In the genomic region with DNA sequence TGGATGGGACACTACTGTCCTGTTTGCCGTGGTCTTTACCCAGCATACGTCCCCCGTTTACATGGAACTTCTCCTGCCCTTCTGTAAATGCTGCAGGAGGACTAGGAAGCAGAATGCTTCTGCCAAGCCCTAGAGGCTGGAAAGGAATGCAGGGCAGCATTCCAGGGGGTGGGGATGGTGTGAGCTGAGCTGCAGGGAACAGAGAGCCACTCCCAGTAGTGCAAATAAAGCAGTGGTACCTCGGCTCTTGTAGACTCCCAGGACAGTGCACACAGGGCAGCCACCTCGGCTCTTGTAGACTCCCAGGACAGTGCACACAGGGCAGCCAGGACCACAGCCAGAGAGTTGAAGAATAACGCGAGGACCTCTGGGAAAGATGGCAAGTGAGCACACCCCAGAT, we compare ENCODE assay signal across 8 cellular contexts. TPM values are rescaled to one million over a fixed set of nuclear protein-coding genes. Genes with fewer than 3 reads are reported as not detected.
A peak's percentile ranks its signal among the peaks of the same experiment; 100 is the strongest.
DNase-seq lines count a peak whose midpoint lies in the region; ATAC-seq and TF ChIP-seq lines count a peak whose summit lies in the region.

No MANE protein-coding gene starts in this region.

- no peaks in the 10 kb centered on the region for H3K9me3 ChIP-seq in Panc1 (ENCODE audit: control insufficient read depth, insufficient read depth, low read depth, low read length)

- intact Hi-C loops in Panc1 (cut with micrococcal nuclease; ENCODE audit: unreplicated experiment) = no loop called here

- H3K36me3 ChIP-seq in BJ (ENCODE audit: control insufficient read depth, insufficient read depth, low read length) = peaks cover 4% of the 10 kb centered on the region; the same call in 1 of the 2 replicates
- H3K36me3 ChIP-seq in Panc1 (ENCODE audit: control insufficient read depth, insufficient read depth, low read length) = no peaks in the 10 kb centered on the region

- H3K4me1 Mint-ChIP-seq in nephron = peaks cover 43% of the 10 kb centered on the region

- POLR2A ChIA-PET in BJ (lab: Charles Lee) (no interaction called here), Panc1 (lab: Charles Lee) (no interaction called here)

- DNase-seq in BJ (ENCODE audit: low read depth) (peak; percentile 44), Panc1 (ENCODE audit: low read depth, low spot score) (no peak), fibroblast of pulmonary artery (ENCODE audit: low read depth) (peak; percentile 72), retina (no peak)
- no peak for DNase-seq in activated CD4-positive, alpha-beta T cell treated with anti-CD3 and anti-CD28 coated beads for 4 hours

- peak overlapping the region; percentile 84 to 90 (median 86) for H3K27ac Mint-ChIP-seq in nephron

- H3K36me3 Mint-ChIP-seq in nephron (ENCODE audit: low read depth) = peaks cover 9% of the 10 kb centered on the region

- ATAC-seq in Panc1 = peak; percentile 87
- no peak for ATAC-seq in HG02885 (IDR thresholded peaks at IDR 0.05; ENCODE audit: poor library complexity, unreplicated experiment)
- ATAC-seq in HG03457 (IDR thresholded peaks at IDR 0.05; ENCODE audit: unreplicated experiment) = no peak

- peaks cover 3% of the 10 kb centered on the region for H3K27me3 Mint-ChIP-seq in nephron (ENCODE audit: low read depth)

- no peaks in the 10 kb centered on the region for H3K27me3 ChIP-seq in BJ (ENCODE audit: control insufficient read depth, insufficient read depth, low read length)
- H3K27me3 ChIP-seq in Panc1 (ENCODE audit: control insufficient read depth, insufficient read depth, low read length) = no peaks in the 10 kb centered on the region

- H3K4me3 ChIP-seq in BJ (ENCODE audit: low read depth, low read length) (no peak overlapping the region), Panc1 (ENCODE audit: low read depth in 2 of 2, low read length in 2 of 2) (no peak overlapping the region), fibroblast of pulmonary artery (replicated peaks; ENCODE audit: low read depth, low read length) (no peak overlapping the region)

- in situ Hi-C loops in Panc1 (cut with HindIII; ENCODE audit: low pct_unique_long_range_greater_than_20kb, low sequenced_read_pairs) = no loop called here

- CTCF ChIA-PET in BJ (lab: Yijun Ruan, JAX) = interaction anchor here (0.9 to 1.3 kb wide), 3 partner anchors 11 to 30 kb away, joined by 3 to 4 read pairs (median 3); no protein-coding TSS in a partner anchor
- CTCF ChIA-PET in Panc1 (lab: Charles Lee) = no interaction called here

- peak overlapping the region; percentile 24 to 40 (median 36) for H3K4me3 Mint-ChIP-seq in nephron

- BruUV-seq in Panc1 (replicated peaks; lab: Mats Ljungman, UMichigan) = no TSS peak

- H3K4me1 ChIP-seq in Panc1 (ENCODE audit: control insufficient read depth, insufficient read depth, low read length) = peaks cover 5% of the 10 kb centered on the region; the same call in 1 of the 2 replicates

- no peak overlapping the region for H3K27ac ChIP-seq in Panc1 (ENCODE audit: low read length)

- TF ChIP-seq CTCF in BJ (IDR thresholded peaks at IDR 0.05; ENCODE audit: insufficient read depth, low read depth, low read length) (no peak), Panc1 (IDR thresholded peaks at IDR 0.05) (no peak), fibroblast of pulmonary artery (IDR thresholded peaks at IDR 0.05; ENCODE audit: low read length, missing control alignments) (no peak), nephron (IDR thresholded peaks at IDR 0.05; ENCODE audit: unreplicated experiment in 3 of 3) (no peak)

- H3K9me3 Mint-ChIP-seq in nephron = peaks cover 2% of the 10 kb centered on the region

RNA-seq across cellular contexts. Expression of gene PTPRU, which starts 35.4 kb away (rescaled TPM):
- 12.8 and 19.8 TPM in 2 replicates for polyA plus RNA-seq in BJ (2011; rRNA removed)
- polyA minus RNA-seq in BJ (2011; rRNA and poly(A)+ RNA removed) = 20.9 and 26.4 TPM in 2 replicates
- total RNA-seq in Panc1 (2021; ENCODE audit: unreplicated experiment) = 0.72 TPM
- polyA plus RNA-seq in Panc1 (2012; ENCODE audit: insufficient read length) = 2.4 TPM

RNA-seq across cellular contexts. Expression of gene MECR, which starts 41.0 kb away (rescaled TPM):
- 20.9 and 35.6 TPM in 2 replicates for polyA plus RNA-seq in BJ (2011; rRNA removed)
- 21.7 and 27.8 TPM in 2 replicates for polyA minus RNA-seq in BJ (2011; rRNA and poly(A)+ RNA removed)
- 25.7 TPM for total RNA-seq in Panc1 (2021; ENCODE audit: unreplicated experiment)
- 31.2 TPM for polyA plus RNA-seq in Panc1 (2012; ENCODE audit: insufficient read length)

Comparison
In these comparisons a context has a peak if more than half of its experiments do, and no peak if none do; other contexts are left out.
1. DNase-seq: peak in BJ (single experiment) and fibroblast of pulmonary artery (single experiment); none in Panc1 (single experiment), activated CD4-positive, alpha-beta T cell treated with anti-CD3 and anti-CD28 coated beads for 4 hours (0 of 2) and retina (single experiment).